8 cellular contexts compared by ENCODE assay signal in the genomic region with DNA sequence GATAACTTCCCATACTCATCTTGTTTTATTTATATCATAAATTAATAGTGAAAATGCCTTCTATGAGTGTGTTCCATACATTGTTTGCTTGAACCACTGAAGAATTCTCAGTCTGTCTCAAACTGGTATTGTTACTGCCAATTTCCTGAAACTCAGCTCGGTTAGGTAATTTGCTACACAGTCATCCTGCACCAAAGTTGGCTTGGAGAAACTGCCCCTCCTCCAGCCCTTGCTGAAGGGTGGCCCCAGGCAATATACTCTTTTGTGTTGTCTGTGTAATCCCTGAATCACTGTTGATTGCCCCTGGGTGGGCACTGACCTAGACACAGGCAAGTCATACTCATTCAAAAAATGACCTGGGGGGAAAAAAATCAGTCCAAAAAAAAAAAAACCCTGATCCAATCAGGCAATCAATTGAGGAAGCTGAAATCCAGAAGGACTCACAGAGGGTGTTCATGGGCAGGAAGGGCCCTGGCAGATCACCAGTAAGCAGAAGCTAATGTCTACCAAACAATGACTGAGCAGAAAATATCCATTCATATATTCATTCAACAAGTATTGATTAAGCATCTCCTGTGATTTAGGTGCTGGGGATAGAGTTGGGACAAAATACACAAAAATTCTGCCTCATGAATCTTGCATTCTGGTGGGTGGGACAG. TPM values are rescaled to one million over a fixed set of nuclear protein-coding genes. Genes with fewer than 3 reads are reported as not detected.
DNase-seq lines count a peak whose midpoint lies in the region; ATAC-seq and TF ChIP-seq lines count a peak whose summit lies in the region.

No MANE protein-coding gene starts in this region.

- intact Hi-C loops in natural killer cell (cut with micrococcal nuclease), result no loop called here

- H3K36me3 ChIP-seq in Karpas-422 (ENCODE audit: insufficient read depth, low read length), result no peaks in the 10 kb centered on the region

- DNase-seq in natural killer cell treated with Interleukin-12 subunit alpha and Interleukin-12 subunit beta and Interleukin-15 and Interleukin-18, amount 100 ng/mL, for 72 hours (ENCODE audit: low spot score), result no peak
- DNase-seq in natural killer cell, result no peak
- peak; percentile 27 for DNase-seq in amniotic epithelial cell (ENCODE audit: low read depth)
- peak in 1 of 2 donors; percentile 23 for DNase-seq in stimulated activated naive CD8-positive, alpha-beta T cell treated with anti-CD3 and anti-CD28 coated beads, Interleukin-15, amount 100 ng/mL, for 72 hours
- DNase-seq in Karpas-422, result no peak
- no peak for DNase-seq in RPMI8226
- no peak for DNase-seq in DMS79 (lab: John Stamatoyannopoulos, UW)

- no peaks in the 10 kb centered on the region for H3K9me3 ChIP-seq in Karpas-422 (ENCODE audit: low read length)

- H3K79me2 ChIP-seq in Karpas-422 (ENCODE audit: low read length), result no peaks in the 10 kb centered on the region

- H3K4me3 Mint-ChIP-seq in natural killer cell treated with Interleukin-12 subunit alpha and Interleukin-12 subunit beta and Interleukin-15 and Interleukin-18, amount 100 ng/mL, for 72 hours, result no peak overlapping the region
- H3K4me3 Mint-ChIP-seq in natural killer cell, result no peak overlapping the region
- H3K4me3 Mint-ChIP-seq in stimulated activated naive CD8-positive, alpha-beta T cell treated with anti-CD3 and anti-CD28 coated beads, Interleukin-15, amount 100 ng/mL, for 72 hours, result no peak overlapping the region

- no peak overlapping the region for H3K4me3 ChIP-seq in Karpas-422 (ENCODE audit: low read length)

- H3K27me3 ChIP-seq in Karpas-422 (ENCODE audit: low read length), result no peaks in the 10 kb centered on the region

- H3K27ac ChIP-seq in Karpas-422 (ENCODE audit: low read length), result no peak overlapping the region

- H3K4me1 ChIP-seq in Karpas-422 (ENCODE audit: low read length), result peaks cover 3% of the 10 kb centered on the region; the same call in 1 of the 2 replicates

- H3K27ac Mint-ChIP-seq in natural killer cell treated with Interleukin-12 subunit alpha and Interleukin-12 subunit beta and Interleukin-15 and Interleukin-18, amount 100 ng/mL, for 72 hours, result no peak overlapping the region
- no peak overlapping the region for H3K27ac Mint-ChIP-seq in natural killer cell
- H3K27ac Mint-ChIP-seq in stimulated activated naive CD8-positive, alpha-beta T cell treated with anti-CD3 and anti-CD28 coated beads, Interleukin-15, amount 100 ng/mL, for 72 hours, result peak overlapping the region in 1 of 2 donors; percentile 11

- H2AFZ ChIP-seq in Karpas-422 (ENCODE audit: low read length), result no peak overlapping the region

- TF ChIP-seq CTCF in natural killer cell (IDR thresholded peaks at IDR 0.05), result no peak

- H3K4me1 Mint-ChIP-seq in natural killer cell treated with Interleukin-12 subunit alpha and Interleukin-12 subunit beta and Interleukin-15 and Interleukin-18, amount 100 ng/mL, for 72 hours (ENCODE audit: low read depth in 2 of 2), result peaks cover 17% of the 10 kb centered on the region in 2 donors
- H3K4me1 Mint-ChIP-seq in natural killer cell, result peaks cover 6 to 18% of the 10 kb centered on the region in 2 donors
- H3K4me1 Mint-ChIP-seq in stimulated activated naive CD8-positive, alpha-beta T cell treated with anti-CD3 and anti-CD28 coated beads, Interleukin-15, amount 100 ng/mL, for 72 hours, result peaks cover 6% of the 10 kb centered on the region

- H3K9ac ChIP-seq in Karpas-422 (ENCODE audit: low read length), result no peak overlapping the region

- H3K9me3 Mint-ChIP-seq in natural killer cell treated with Interleukin-12 subunit alpha and Interleukin-12 subunit beta and Interleukin-15 and Interleukin-18, amount 100 ng/mL, for 72 hours, result no peaks in the 10 kb centered on the region
- no peaks in the 10 kb centered on the region for H3K9me3 Mint-ChIP-seq in natural killer cell
- no peaks in the 10 kb centered on the region for H3K9me3 Mint-ChIP-seq in stimulated activated naive CD8-positive, alpha-beta T cell treated with anti-CD3 and anti-CD28 coated beads, Interleukin-15, amount 100 ng/mL, for 72 hours

- no peaks in the 10 kb centered on the region for H3K36me3 Mint-ChIP-seq in natural killer cell treated with Interleukin-12 subunit alpha and Interleukin-12 subunit beta and Interleukin-15 and Interleukin-18, amount 100 ng/mL, for 72 hours
- H3K36me3 Mint-ChIP-seq in natural killer cell, result no peaks in the 10 kb centered on the region

- H4K20me1 ChIP-seq in Karpas-422 (ENCODE audit: insufficient read depth, low read depth, low read length), result no peaks in the 10 kb centered on the region

- no peaks in the 10 kb centered on the region for H3K9me2 ChIP-seq in Karpas-422 (replicated peaks; ENCODE audit: insufficient read depth, low read length)

- peaks cover 13 to 19% of the 10 kb centered on the region in 2 donors for H3K27me3 Mint-ChIP-seq in natural killer cell treated with Interleukin-12 subunit alpha and Interleukin-12 subunit beta and Interleukin-15 and Interleukin-18, amount 100 ng/mL, for 72 hours
- peaks cover 7 to 11% of the 10 kb centered on the region in 2 donors for H3K27me3 Mint-ChIP-seq in natural killer cell (ENCODE audit: low read depth in 2 of 2)
- H3K27me3 Mint-ChIP-seq in stimulated activated naive CD8-positive, alpha-beta T cell treated with anti-CD3 and anti-CD28 coated beads, Interleukin-15, amount 100 ng/mL, for 72 hours, result peaks cover 45% of the 10 kb centered on the region

- H3K4me2 ChIP-seq in Karpas-422 (ENCODE audit: low read depth, low read length, poor library complexity, severe bottlenecking), result no peak overlapping the region

- ATAC-seq in natural killer cell treated with Interleukin-12 subunit alpha and Interleukin-12 subunit beta and Interleukin-15 and Interleukin-18, amount 100 ng/mL, for 72 hours, result peak; percentile 34 to 66
- ATAC-seq in natural killer cell (no peak), HG03460 (IDR thresholded peaks at IDR 0.05; ENCODE audit: unreplicated experiment) (peak; percentile 28)
- peak; percentile 48 for ATAC-seq in stimulated activated naive CD8-positive, alpha-beta T cell treated with anti-CD3 and anti-CD28 coated beads, Interleukin-15, amount 100 ng/mL, for 72 hours

RNA-seq across cellular contexts. Expression of gene SESTD1, which starts 3.8 kb away (rescaled TPM):
- 10 to 100 TPM; 11.1 to 12.0 TPM for total RNA-seq in natural killer cell treated with Interleukin-12 subunit alpha and Interleukin-12 subunit beta and Interleukin-15 and Interleukin-18, amount 100 ng/mL, for 72 hours
- 10 to 100 TPM; 14.7 to 25.2 (median 19.0) TPM for total RNA-seq in natural killer cell
- 0.04 and 0.07 TPM in 2 replicates for total RNA-seq in Karpas-422 (2014; rRNA removed; shearing (Covaris generic); ENCODE audit: low replicate concordance)

Comparison
In these comparisons a context has a peak if more than half of its experiments do, and no peak if none do; other contexts are left out.
1. ATAC-seq: peak in natural killer cell treated with Interleukin-12 subunit alpha and Interleukin-12 subunit beta and Interleukin-15 and Interleukin-18, amount 100 ng/mL, for 72 hours (2 of 2), HG03460 (single experiment) and stimulated activated naive CD8-positive, alpha-beta T cell treated with anti-CD3 and anti-CD28 coated beads, Interleukin-15, amount 100 ng/mL, for 72 hours (single experiment); none in natural killer cell (0 of 3).
2. RNA of gene SESTD1, which starts 3.8 kb away (total RNA-seq): 14.7 to 25.2 TPM in natural killer cell and 11.1 to 12.0 TPM in natural killer cell treated with Interleukin-12 subunit alpha and Interleukin-12 subunit beta and Interleukin-15 and Interleukin-18, amount 100 ng/mL, for 72 hours; 0.04 to 0.07 TPM in Karpas-422; every median in the first group is over 10 times any median in the second.